2 cellular contexts compared by ENCODE assay signal in genomic region chr18:31678425-31678824, GRCh38.
TF ChIP-seq lines count a peak whose summit lies in the region.

No MANE protein-coding gene starts in this region.

TF ChIP-seq in A549, 52 proteins besides CTCF, POLR2A, EP300 and RAD21:
- TF ChIP-seq E2F6 (IDR thresholded peaks at IDR 0.05; ENCODE audit: borderline replicate concordance, low read depth) (no peak), SMC3 (IDR thresholded peaks at IDR 0.05) (no peak), FOXS1 (CRISPR knock-in tag; IDR thresholded peaks at IDR 0.05) (no peak)

TF ChIP-seq in endothelial cell of umbilical vein, 7 proteins besides CTCF, POLR2A, EP300 and RAD21:
- TF ChIP-seq POLR2AphosphoS5 (IDR thresholded peaks at IDR 0.05; ENCODE audit: insufficient read depth, low read depth, low read length) (no peak), FOS (IDR thresholded peaks at IDR 0.05; ENCODE audit: borderline replicate concordance, insufficient read depth, low read length) (no peak), JUN (IDR thresholded peaks at IDR 0.05; ENCODE audit: borderline replicate concordance, insufficient read depth, insufficient read length, low read depth) (no peak), GATA2 (IDR thresholded peaks at IDR 0.05; ENCODE audit: insufficient read depth, insufficient read length, low read depth, low read length) (no peak), MAX (IDR thresholded peaks at IDR 0.05; ENCODE audit: insufficient read depth, insufficient read length) (no peak), EZH2 (IDR thresholded peaks at IDR 0.05; ENCODE audit: borderline replicate concordance, low read depth, low read length, severe bottlenecking) (no peak), MYC (IDR thresholded peaks at IDR 0.05; ENCODE audit: low read depth, low read length) (no peak)
